In the genomic region with DNA sequence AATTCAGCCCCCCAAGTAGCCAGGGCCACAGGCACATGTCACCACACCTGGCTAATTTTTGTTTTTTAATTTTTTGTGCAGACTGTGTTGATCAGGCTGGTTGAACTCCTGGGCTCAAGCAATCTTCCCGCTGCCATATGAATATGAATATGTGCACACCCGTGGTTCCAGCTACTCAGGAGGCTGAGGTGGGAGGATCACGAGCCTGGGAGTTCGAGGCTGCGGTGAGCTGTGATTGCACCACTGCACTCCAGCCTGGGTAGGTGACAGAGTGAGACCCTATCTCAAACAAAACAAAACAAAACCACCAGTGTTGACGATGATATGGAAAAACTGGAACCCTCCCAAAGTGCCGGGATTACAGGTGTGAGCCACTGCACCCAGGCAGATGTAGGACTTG, we compare ENCODE assay signal across 17 cellular contexts. TPM values are rescaled to one million over a fixed set of nuclear protein-coding genes. Genes with fewer than 3 reads are reported as not detected.
DNase-seq lines count a peak whose midpoint lies in the region; ATAC-seq and TF ChIP-seq lines count a peak whose summit lies in the region.
"Had no signal": no experiment of that assay in that cellular context is flagged by ENCODE, and none has a peak within 500 bp of the region (broad histone marks: within the 10 kb centered on the region; RNA-seq: fewer than 3 reads in every experiment).

No MANE protein-coding gene starts in this region.

- H3K9ac ChIP-seq in OCI-LY1 (ENCODE audit: low read length): no peak overlapping the region

- H3K9me3 ChIP-seq in CD4-positive, CD25-positive, alpha-beta regulatory T cell (ENCODE audit: control insufficient read depth in 2 of 2, low read length in 2 of 2): no peaks in the 10 kb centered on the region
- no peaks in the 10 kb centered on the region for H3K9me3 ChIP-seq in OCI-LY1 (ENCODE audit: low read length)
- H3K9me3 ChIP-seq: SJCRH30 had no signal

- intact Hi-C loops in sciatic nerve (cut with DNase I): no loop called here

- no peaks in the 10 kb centered on the region for H3K9me3 Mint-ChIP-seq in CD4-positive, CD25-positive, alpha-beta regulatory T cell
- H3K9me3 Mint-ChIP-seq in effector memory CD8-positive, alpha-beta T cell: no peaks in the 10 kb centered on the region
- H3K9me3 Mint-ChIP-seq: CD14-positive monocyte, H9 had no signal

- H3K36me3 ChIP-seq in CD4-positive, CD25-positive, alpha-beta regulatory T cell (ENCODE audit: control insufficient read depth, insufficient read depth, low read length): peaks cover 33% of the 10 kb centered on the region
- peaks cover 57% of the 10 kb centered on the region for H3K36me3 ChIP-seq in OCI-LY1 (ENCODE audit: insufficient read depth, low read length)

- H3K36me3 Mint-ChIP-seq in CD4-positive, CD25-positive, alpha-beta regulatory T cell: peaks cover 46% of the 10 kb centered on the region
- peaks cover 33% of the 10 kb centered on the region for H3K36me3 Mint-ChIP-seq in effector memory CD8-positive, alpha-beta T cell (ENCODE audit: insufficient read depth)

- TF ChIP-seq CTCF in OCI-LY1 (IDR thresholded peaks at IDR 0.05; ENCODE audit: low read length): no peak

- no peak overlapping the region for H3K4me3 ChIP-seq in CD4-positive, CD25-positive, alpha-beta regulatory T cell (ENCODE audit: low read depth, low read length)
- H3K4me3 ChIP-seq in OCI-LY1 (ENCODE audit: low read depth, low read length, poor library complexity, severe bottlenecking): no peak overlapping the region
- H3K4me3 ChIP-seq: SJCRH30 had no signal

- H3K4me1 Mint-ChIP-seq in CD4-positive, CD25-positive, alpha-beta regulatory T cell: peaks cover 2 to 53% (median 28%) of the 10 kb centered on the region in 4 donors
- peaks cover 21 to 52% of the 10 kb centered on the region in 2 donors for H3K4me1 Mint-ChIP-seq in effector memory CD8-positive, alpha-beta T cell (ENCODE audit: low read depth in 2 of 2)

- no peak overlapping the region for H3K4me2 ChIP-seq in OCI-LY1 (ENCODE audit: low read length)

- no peaks in the 10 kb centered on the region for H3F3A ChIP-seq in OCI-LY1 (ENCODE audit: insufficient read depth, low read length)

- H3K27me3 ChIP-seq in CD4-positive, CD25-positive, alpha-beta regulatory T cell (ENCODE audit: control insufficient read depth, insufficient read depth, low read length): no peaks in the 10 kb centered on the region
- no peaks in the 10 kb centered on the region for H3K27me3 ChIP-seq in OCI-LY1 (ENCODE audit: insufficient read depth, low read length)
- H3K27me3 ChIP-seq: SJCRH30 had no signal

- no peaks in the 10 kb centered on the region for H3K9me2 ChIP-seq in OCI-LY1 (ENCODE audit: low read depth, low read length)

- H2AFZ ChIP-seq in OCI-LY1 (ENCODE audit: low read length): no peak overlapping the region

- no peak for DNase-seq in CD4-positive, CD25-positive, alpha-beta regulatory T cell
- DNase-seq in effector memory CD8-positive, alpha-beta T cell: no peak
- DNase-seq in sciatic nerve (ENCODE audit: low spot score): peak; percentile 33
- no peak for DNase-seq in GM19238 (ENCODE audit: insufficient read length, low spot score)
- no peak for DNase-seq in retina
- DNase-seq: H9, NCI-H1417 treated with DMSO at 0.1 percent for 48 hours, NCI-H1930, NCI-H2171 treated with DMSO at 0.1 percent for 48 hours, NCI-H446 treated with DMSO at 0.1 percent for 48 hours, PC-3, SJCRH30 had no signal

- H3K27ac ChIP-seq in CD4-positive, CD25-positive, alpha-beta regulatory T cell (ENCODE audit: insufficient read depth, low read length, poor library complexity, severe bottlenecking): no peak overlapping the region
- peak overlapping the region; percentile 42 for H3K27ac ChIP-seq in OCI-LY1 (ENCODE audit: low read depth, low read length, poor library complexity, severe bottlenecking)
- H3K27ac ChIP-seq: HL-60, RWPE1, SJCRH30 had no signal

- no peak overlapping the region for H3K4me3 Mint-ChIP-seq in CD4-positive, CD25-positive, alpha-beta regulatory T cell
- peak overlapping the region; percentile 4 to 53 for H3K4me3 Mint-ChIP-seq in effector memory CD8-positive, alpha-beta T cell
- H3K4me3 Mint-ChIP-seq: CD14-positive monocyte, H9 had no signal

- H3K4me1 ChIP-seq in CD4-positive, CD25-positive, alpha-beta regulatory T cell (ENCODE audit: control insufficient read depth, insufficient read depth, low read length, poor library complexity, severe bottlenecking): no peaks in the 10 kb centered on the region
- H3K4me1 ChIP-seq in OCI-LY1 (ENCODE audit: insufficient read depth, low read length, severe bottlenecking): peaks cover 16% of the 10 kb centered on the region
- H3K4me1 ChIP-seq: SJCRH30 had no signal

- no peaks in the 10 kb centered on the region for H3K27me3 Mint-ChIP-seq in CD4-positive, CD25-positive, alpha-beta regulatory T cell
- no peaks in the 10 kb centered on the region for H3K27me3 Mint-ChIP-seq in effector memory CD8-positive, alpha-beta T cell

- no peaks in the 10 kb centered on the region for H4K20me1 ChIP-seq in OCI-LY1 (ENCODE audit: insufficient read depth, low read length)

- H3K79me2 ChIP-seq in OCI-LY1 (ENCODE audit: insufficient read depth, low read length): peaks cover 47% of the 10 kb centered on the region

- no peak for ATAC-seq in CD4-positive, CD25-positive, alpha-beta regulatory T cell (ENCODE audit: low read depth in 2 of 2)
- ATAC-seq in effector memory CD8-positive, alpha-beta T cell (replicated peaks): no peak
- ATAC-seq in sciatic nerve: no peak
- no peak for ATAC-seq in GM18517 (IDR thresholded peaks at IDR 0.05; ENCODE audit: unreplicated experiment)
- ATAC-seq: PC-3 had no signal

- peak overlapping the region in 2 of 3 donors; percentile 39 to 55 for H3K27ac Mint-ChIP-seq in CD4-positive, CD25-positive, alpha-beta regulatory T cell
- peak overlapping the region in 1 of 2 donors; percentile 67 for H3K27ac Mint-ChIP-seq in effector memory CD8-positive, alpha-beta T cell

RNA-seq across cellular contexts. Expression of gene EHMT1, which starts 32.0 kb away (rescaled TPM):
- total RNA-seq in CD4-positive, CD25-positive, alpha-beta regulatory T cell: 142 TPM
- polyA plus RNA-seq in CD4-positive, CD25-positive, alpha-beta regulatory T cell: 10 to 100 TPM; 17.9 to 20.3 (median 19.3) TPM
- total RNA-seq in sciatic nerve: 104 TPM

RNA-seq across cellular contexts. Expression of gene ARRDC1, which starts 45.3 kb away (rescaled TPM):
- 73.4 TPM for total RNA-seq in CD4-positive, CD25-positive, alpha-beta regulatory T cell
- 10 to 100 TPM; 45.5 to 54.0 (median 51.4) TPM for polyA plus RNA-seq in CD4-positive, CD25-positive, alpha-beta regulatory T cell
- 30.6 TPM for total RNA-seq in sciatic nerve

Comparison
In these comparisons a context has a peak if more than half of its experiments do, and no peak if none do; other contexts are left out.
1. H3K4me3 Mint-ChIP-seq: peak in effector memory CD8-positive, alpha-beta T cell (2 of 2); none in CD4-positive, CD25-positive, alpha-beta regulatory T cell (0 of 4).